In genomic region chr12:1612196-1612595, GRCh38 we compare ENCODE assay signal across 15 cellular contexts. TPM values are rescaled to one million over a fixed set of nuclear protein-coding genes. Genes with fewer than 3 reads are reported as not detected.
DNase-seq lines count a peak whose midpoint lies in the region; ATAC-seq and TF ChIP-seq lines count a peak whose summit lies in the region.
"Had no signal": no experiment of that assay in that cellular context is flagged by ENCODE, and none has a peak within 500 bp of the region (broad histone marks: within the 10 kb centered on the region; RNA-seq: fewer than 3 reads in every experiment).

No MANE protein-coding gene starts in this region.

- CTCF ChIA-PET in activated CD8-positive, alpha-beta T cell treated with anti-CD3 and anti-CD28 coated beads, Interleukin-2, amount 10 ng/mL, durations not matched to agents 7 days and 5 days (lab: Charles Lee) = interaction anchor here (1.0 to 6.3 kb wide), 5 partner anchors 8 to 494 kb away, joined by 3 to 23 read pairs (median 4); no protein-coding TSS in a partner anchor

- no peaks in the 10 kb centered on the region for H3K36me3 ChIP-seq in HAP-1 (replicated peaks)
- H3K36me3 ChIP-seq: lower lobe of right lung had no signal

- no peak for TF ChIP-seq CTCF in WI38 (IDR thresholded peaks at IDR 0.05; ENCODE audit: low read depth, low read length)
- TF ChIP-seq CTCF in fibroblast of pulmonary artery (IDR thresholded peaks at IDR 0.05; ENCODE audit: low read length, missing control alignments) = no peak
- no peak for TF ChIP-seq CTCF in osteocyte (IDR thresholded peaks at IDR 0.05)

- no peak for ATAC-seq in activated CD8-positive, alpha-beta T cell treated with anti-CD3 and anti-CD28 coated beads, Interleukin-2, amount 10 ng/mL, durations not matched to agents 7 days and 5 days
- ATAC-seq: lower lobe of right lung had no signal

- H3K9me3 Mint-ChIP-seq in osteocyte (ENCODE audit: unreplicated experiment) = no peaks in the 10 kb centered on the region
- H3K9me3 Mint-ChIP-seq in activated CD8-positive, alpha-beta T cell treated with anti-CD3 and anti-CD28 coated beads, Interleukin-2, amount 10 ng/mL, durations not matched to agents 7 days and 5 days (ENCODE audit: insufficient read depth) = no peaks in the 10 kb centered on the region
- H3K9me3 Mint-ChIP-seq: central memory CD8-positive, alpha-beta T cell; IgD-negative memory B cell; stimulated activated naive CD8-positive, alpha-beta T cell treated with anti-CD3 and anti-CD28 coated beads, Interleukin-15, Interleukin-2, amounts not matched to agents 100 ng/mL and 50 ng/mL, for 24 hours had no signal

- H3K36me3 Mint-ChIP-seq in osteocyte (ENCODE audit: unreplicated experiment) = no peaks in the 10 kb centered on the region
- H3K36me3 Mint-ChIP-seq in activated CD8-positive, alpha-beta T cell treated with anti-CD3 and anti-CD28 coated beads, Interleukin-2, amount 10 ng/mL, durations not matched to agents 7 days and 5 days (ENCODE audit: low read depth) = no peaks in the 10 kb centered on the region
- H3K36me3 Mint-ChIP-seq: IgD-negative memory B cell had no signal

- H3K27me3 Mint-ChIP-seq in osteocyte (ENCODE audit: unreplicated experiment) = no peaks in the 10 kb centered on the region
- H3K27me3 Mint-ChIP-seq in activated CD8-positive, alpha-beta T cell treated with anti-CD3 and anti-CD28 coated beads, Interleukin-2, amount 10 ng/mL, durations not matched to agents 7 days and 5 days (ENCODE audit: low read depth) = peaks cover 27% of the 10 kb centered on the region

- H3K4me1 ChIP-seq in HAP-1 = peaks cover 7% of the 10 kb centered on the region

- DNase-seq in AG20443 (ENCODE audit: low spot score) = peak; percentile 48
- DNase-seq in fibroblast of pulmonary artery (ENCODE audit: low read depth) = no peak
- no peak for DNase-seq in osteocyte (ENCODE audit: extremely low spot score, unreplicated experiment)
- no peak for DNase-seq in NCI-H82 treated with DMSO at 0.1 percent for 48 hours (lab: John Stamatoyannopoulos, UW; ENCODE audit: unreplicated experiment)
- DNase-seq in NCI-H226 = no peak
- no peak for DNase-seq in activated CD8-positive, alpha-beta T cell treated with anti-CD3 and anti-CD28 coated beads, Interleukin-2, amount 10 ng/mL, durations not matched to agents 7 days and 5 days
- DNase-seq in HAP-1 (ENCODE audit: low spot score in 2 of 2) = no peak
- DNase-seq: activated naive CD4-positive, alpha-beta T cell; lower lobe of right lung; NCI-H1105; OCI-M1 had no signal

- in situ Hi-C loops in HAP-1 (cut with MboI; ENCODE audit: low sequenced_read_pairs) = no loop called here

- H3K4me3 ChIP-seq in WI38 (ENCODE audit: low read depth, low read length) = peak overlapping the region; percentile 16
- H3K4me3 ChIP-seq in fibroblast of pulmonary artery (replicated peaks; ENCODE audit: low read depth, low read length) = peak overlapping the region; percentile 10
- H3K4me3 ChIP-seq in HAP-1 = no peak overlapping the region
- H3K4me3 ChIP-seq: lower lobe of right lung had no signal

- H3K9me3 ChIP-seq in HAP-1 = no peaks in the 10 kb centered on the region
- H3K9me3 ChIP-seq: lower lobe of right lung had no signal

- peaks cover 55% of the 10 kb centered on the region for H3K4me1 Mint-ChIP-seq in osteocyte (ENCODE audit: unreplicated experiment)
- peaks cover 19% of the 10 kb centered on the region for H3K4me1 Mint-ChIP-seq in activated CD8-positive, alpha-beta T cell treated with anti-CD3 and anti-CD28 coated beads, Interleukin-2, amount 10 ng/mL, durations not matched to agents 7 days and 5 days (ENCODE audit: low read depth)
- H3K4me1 Mint-ChIP-seq: central memory CD8-positive, alpha-beta T cell had no signal

- H3K4me3 Mint-ChIP-seq in osteocyte (ENCODE audit: unreplicated experiment) = peak overlapping the region; percentile 65
- no peak overlapping the region for H3K4me3 Mint-ChIP-seq in activated CD8-positive, alpha-beta T cell treated with anti-CD3 and anti-CD28 coated beads, Interleukin-2, amount 10 ng/mL, durations not matched to agents 7 days and 5 days
- H3K4me3 Mint-ChIP-seq: central memory CD8-positive, alpha-beta T cell; IgD-negative memory B cell; stimulated activated naive CD8-positive, alpha-beta T cell treated with anti-CD3 and anti-CD28 coated beads, Interleukin-15, Interleukin-2, amounts not matched to agents 100 ng/mL and 50 ng/mL, for 24 hours had no signal

- no peaks in the 10 kb centered on the region for H3K27me3 ChIP-seq in HAP-1 (ENCODE audit: low read depth)

- H3K27ac Mint-ChIP-seq in osteocyte (ENCODE audit: unreplicated experiment) = peak overlapping the region; percentile 91
- H3K27ac Mint-ChIP-seq in activated CD8-positive, alpha-beta T cell treated with anti-CD3 and anti-CD28 coated beads, Interleukin-2, amount 10 ng/mL, durations not matched to agents 7 days and 5 days = no peak overlapping the region
- H3K27ac Mint-ChIP-seq: IgD-negative memory B cell; stimulated activated naive CD8-positive, alpha-beta T cell treated with anti-CD3 and anti-CD28 coated beads, Interleukin-15, Interleukin-2, amounts not matched to agents 100 ng/mL and 50 ng/mL, for 24 hours had no signal

- POLR2A ChIA-PET in activated CD8-positive, alpha-beta T cell treated with anti-CD3 and anti-CD28 coated beads, Interleukin-2, amount 10 ng/mL, durations not matched to agents 7 days and 5 days (lab: Charles Lee) = interaction anchor here (1.2 kb wide), 1 partner anchor 19 kb away, joined by 5 read pairs; no protein-coding TSS in a partner anchor

RNA-seq across cellular contexts. Expression of gene WNT5B, which starts 16.8 kb away (rescaled TPM):
- total RNA-seq in osteocyte = 88.7 and 99.5 TPM in 2 replicates
- total RNA-seq in activated CD8-positive, alpha-beta T cell treated with anti-CD3 and anti-CD28 coated beads, Interleukin-2, amount 10 ng/mL, durations not matched to agents 7 days and 5 days = not detected

RNA-seq across cellular contexts. Expression of gene FBXL14, which starts 17.8 kb away (rescaled TPM):
- 9.1 and 9.4 TPM in 2 replicates for total RNA-seq in osteocyte
- total RNA-seq in activated CD8-positive, alpha-beta T cell treated with anti-CD3 and anti-CD28 coated beads, Interleukin-2, amount 10 ng/mL, durations not matched to agents 7 days and 5 days = 10 to 100 TPM; 27.5 to 28.9 TPM

Comparison
In these comparisons a context has a peak if more than half of its experiments do, and no peak if none do; other contexts are left out.
1. RNA of gene WNT5B, which starts 16.8 kb away (total RNA-seq): 88.7 to 99.5 TPM in osteocyte; not detected in activated CD8-positive, alpha-beta T cell treated with anti-CD3 and anti-CD28 coated beads, Interleukin-2, amount 10 ng/mL, durations not matched to agents 7 days and 5 days; every median in the first group is over 10 times any median in the second.